Comparison of ENCODE assay signal across 1 cellular context in the genomic region with DNA sequence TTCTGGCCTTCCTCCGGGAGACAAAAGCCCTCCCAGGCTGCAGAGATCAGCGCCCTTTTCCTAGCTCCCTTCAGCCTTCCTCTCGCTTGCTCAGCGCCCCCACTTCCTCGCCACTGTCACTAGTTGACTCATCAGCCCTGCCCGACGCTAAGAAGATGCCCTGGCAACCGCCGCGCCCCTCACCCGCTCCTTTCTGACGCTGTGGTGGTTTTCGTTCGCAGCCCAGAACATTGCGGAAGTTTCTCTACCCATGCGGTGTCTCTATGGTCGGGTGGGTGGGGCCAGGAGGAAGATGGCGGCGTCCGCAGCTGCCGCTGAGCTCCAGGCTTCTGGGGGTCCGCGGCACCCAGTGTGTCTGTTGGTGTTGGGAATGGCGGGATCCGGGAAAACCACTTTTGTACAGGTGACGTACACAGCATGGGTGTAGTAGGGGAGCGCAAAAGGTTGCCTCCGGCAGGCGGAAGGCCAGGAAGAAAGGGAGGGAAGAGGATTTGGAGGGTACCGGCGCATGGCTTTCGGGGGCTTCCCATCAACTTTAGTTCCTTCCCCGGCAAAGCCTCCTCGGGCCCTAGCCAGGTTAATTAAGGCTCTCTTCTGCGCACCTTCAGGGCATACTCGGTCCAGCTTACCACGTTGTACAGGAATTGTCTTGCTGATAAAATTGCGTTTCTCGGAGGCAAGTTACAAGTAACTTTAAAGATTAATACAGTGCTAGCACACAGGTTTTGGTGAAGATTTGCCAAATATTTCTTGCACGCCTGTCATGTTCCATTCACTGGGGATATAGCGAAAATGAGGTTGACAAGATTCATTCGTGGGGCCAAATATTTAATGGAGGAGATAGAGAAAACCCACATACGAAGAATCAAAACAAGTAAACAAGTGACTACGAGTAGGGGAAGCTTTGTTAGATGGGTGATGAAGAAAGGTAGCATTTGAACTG.
TF ChIP-seq lines count a peak whose summit lies in the region.

A gene with protein sequence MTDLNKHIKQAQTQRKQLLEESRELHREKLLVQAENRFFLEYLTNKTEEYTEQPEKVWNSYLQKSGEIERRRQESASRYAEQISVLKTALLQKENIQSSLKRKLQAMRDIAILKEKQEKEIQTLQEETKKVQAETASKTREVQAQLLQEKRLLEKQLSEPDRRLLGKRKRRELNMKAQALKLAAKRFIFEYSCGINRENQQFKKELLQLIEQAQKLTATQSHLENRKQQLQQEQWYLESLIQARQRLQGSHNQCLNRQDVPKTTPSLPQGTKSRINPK (minus strand): TSS at position 246 of the 943 bp plus-strand sequence. CDS start 1,213 bp downstream, outside the sequence.
A gene (plus strand): TSS at position 284 of the 943 bp plus-strand sequence. CDS start 9 bp downstream, at position 293.

TF ChIP-seq in HEK293, 187 proteins besides CTCF, POLR2A, EP300 and RAD21 (continued from another document and continues in another):
- TF ChIP-seq, protein P1, sequence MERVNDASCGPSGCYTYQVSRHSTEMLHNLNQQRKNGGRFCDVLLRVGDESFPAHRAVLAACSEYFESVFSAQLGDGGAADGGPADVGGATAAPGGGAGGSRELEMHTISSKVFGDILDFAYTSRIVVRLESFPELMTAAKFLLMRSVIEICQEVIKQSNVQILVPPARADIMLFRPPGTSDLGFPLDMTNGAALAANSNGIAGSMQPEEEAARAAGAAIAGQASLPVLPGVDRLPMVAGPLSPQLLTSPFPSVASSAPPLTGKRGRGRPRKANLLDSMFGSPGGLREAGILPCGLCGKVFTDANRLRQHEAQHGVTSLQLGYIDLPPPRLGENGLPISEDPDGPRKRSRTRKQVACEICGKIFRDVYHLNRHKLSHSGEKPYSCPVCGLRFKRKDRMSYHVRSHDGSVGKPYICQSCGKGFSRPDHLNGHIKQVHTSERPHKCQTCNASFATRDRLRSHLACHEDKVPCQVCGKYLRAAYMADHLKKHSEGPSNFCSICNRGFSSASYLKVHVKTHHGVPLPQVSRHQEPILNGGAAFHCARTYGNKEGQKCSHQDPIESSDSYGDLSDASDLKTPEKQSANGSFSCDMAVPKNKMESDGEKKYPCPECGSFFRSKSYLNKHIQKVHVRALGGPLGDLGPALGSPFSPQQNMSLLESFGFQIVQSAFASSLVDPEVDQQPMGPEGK (tag by site-specific recombination; IDR thresholded peaks at IDR 0.05), result peak; percentile 66; the same call in 1 of the 2 replicates
- TF ChIP-seq ZNF530 (tag by site-specific recombination; IDR thresholded peaks at IDR 0.05; ENCODE audit: low read depth), result no peak
- TF ChIP-seq, protein P2, sequence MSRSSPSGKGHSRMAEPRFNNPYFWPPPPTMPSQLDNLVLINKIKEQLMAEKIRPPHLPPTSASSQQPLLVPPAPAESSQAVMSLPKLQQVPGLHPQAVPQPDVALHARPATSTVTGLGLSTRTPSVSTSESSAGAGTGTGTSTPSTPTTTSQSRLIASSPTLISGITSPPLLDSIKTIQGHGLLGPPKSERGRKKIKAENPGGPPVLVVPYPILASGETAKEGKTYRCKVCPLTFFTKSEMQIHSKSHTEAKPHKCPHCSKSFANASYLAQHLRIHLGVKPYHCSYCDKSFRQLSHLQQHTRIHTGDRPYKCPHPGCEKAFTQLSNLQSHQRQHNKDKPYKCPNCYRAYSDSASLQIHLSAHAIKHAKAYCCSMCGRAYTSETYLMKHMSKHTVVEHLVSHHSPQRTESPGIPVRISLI (tag by site-specific recombination; IDR thresholded peaks at IDR 0.05), result no peak
- no peak for TF ChIP-seq ZNF664 (tag by site-specific recombination; IDR thresholded peaks at IDR 0.05)
- no peak for TF ChIP-seq TRIM28 (IDR thresholded peaks at IDR 0.05; ENCODE audit: borderline replicate concordance, low read length)
- TF ChIP-seq, protein P3, sequence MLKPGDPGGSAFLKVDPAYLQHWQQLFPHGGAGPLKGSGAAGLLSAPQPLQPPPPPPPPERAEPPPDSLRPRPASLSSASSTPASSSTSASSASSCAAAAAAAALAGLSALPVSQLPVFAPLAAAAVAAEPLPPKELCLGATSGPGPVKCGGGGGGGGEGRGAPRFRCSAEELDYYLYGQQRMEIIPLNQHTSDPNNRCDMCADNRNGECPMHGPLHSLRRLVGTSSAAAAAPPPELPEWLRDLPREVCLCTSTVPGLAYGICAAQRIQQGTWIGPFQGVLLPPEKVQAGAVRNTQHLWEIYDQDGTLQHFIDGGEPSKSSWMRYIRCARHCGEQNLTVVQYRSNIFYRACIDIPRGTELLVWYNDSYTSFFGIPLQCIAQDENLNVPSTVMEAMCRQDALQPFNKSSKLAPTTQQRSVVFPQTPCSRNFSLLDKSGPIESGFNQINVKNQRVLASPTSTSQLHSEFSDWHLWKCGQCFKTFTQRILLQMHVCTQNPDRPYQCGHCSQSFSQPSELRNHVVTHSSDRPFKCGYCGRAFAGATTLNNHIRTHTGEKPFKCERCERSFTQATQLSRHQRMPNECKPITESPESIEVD (tag by site-specific recombination; IDR thresholded peaks at IDR 0.05), result no peak
- no peak for TF ChIP-seq ZNF184 (tag by site-specific recombination; IDR thresholded peaks at IDR 0.05)
- no peak for TF ChIP-seq HOXC10 (CRISPR knock-in tag; IDR thresholded peaks at IDR 0.05)
- no peak for TF ChIP-seq ZNF626 (tag by site-specific recombination; IDR thresholded peaks at IDR 0.05)
- TF ChIP-seq, protein P4, sequence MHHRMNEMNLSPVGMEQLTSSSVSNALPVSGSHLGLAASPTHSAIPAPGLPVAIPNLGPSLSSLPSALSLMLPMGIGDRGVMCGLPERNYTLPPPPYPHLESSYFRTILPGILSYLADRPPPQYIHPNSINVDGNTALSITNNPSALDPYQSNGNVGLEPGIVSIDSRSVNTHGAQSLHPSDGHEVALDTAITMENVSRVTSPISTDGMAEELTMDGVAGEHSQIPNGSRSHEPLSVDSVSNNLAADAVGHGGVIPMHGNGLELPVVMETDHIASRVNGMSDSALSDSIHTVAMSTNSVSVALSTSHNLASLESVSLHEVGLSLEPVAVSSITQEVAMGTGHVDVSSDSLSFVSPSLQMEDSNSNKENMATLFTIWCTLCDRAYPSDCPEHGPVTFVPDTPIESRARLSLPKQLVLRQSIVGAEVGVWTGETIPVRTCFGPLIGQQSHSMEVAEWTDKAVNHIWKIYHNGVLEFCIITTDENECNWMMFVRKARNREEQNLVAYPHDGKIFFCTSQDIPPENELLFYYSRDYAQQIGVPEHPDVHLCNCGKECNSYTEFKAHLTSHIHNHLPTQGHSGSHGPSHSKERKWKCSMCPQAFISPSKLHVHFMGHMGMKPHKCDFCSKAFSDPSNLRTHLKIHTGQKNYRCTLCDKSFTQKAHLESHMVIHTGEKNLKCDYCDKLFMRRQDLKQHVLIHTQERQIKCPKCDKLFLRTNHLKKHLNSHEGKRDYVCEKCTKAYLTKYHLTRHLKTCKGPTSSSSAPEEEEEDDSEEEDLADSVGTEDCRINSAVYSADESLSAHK (tag by site-specific recombination; IDR thresholded peaks at IDR 0.05), result peak; percentile 65; the same call in 1 of the 2 replicates
- peak; percentile 52; the same call in 1 of the 2 replicates for TF ChIP-seq ZNF600 (tag by site-specific recombination; IDR thresholded peaks at IDR 0.05)
- peak; percentile 54; the same call in 1 of the 2 replicates for TF ChIP-seq ZEB2 (tag by site-specific recombination; IDR thresholded peaks at IDR 0.05)
- TF ChIP-seq ZNF423 (tag by site-specific recombination; IDR thresholded peaks at IDR 0.05), result no peak
- TF ChIP-seq, protein P5, sequence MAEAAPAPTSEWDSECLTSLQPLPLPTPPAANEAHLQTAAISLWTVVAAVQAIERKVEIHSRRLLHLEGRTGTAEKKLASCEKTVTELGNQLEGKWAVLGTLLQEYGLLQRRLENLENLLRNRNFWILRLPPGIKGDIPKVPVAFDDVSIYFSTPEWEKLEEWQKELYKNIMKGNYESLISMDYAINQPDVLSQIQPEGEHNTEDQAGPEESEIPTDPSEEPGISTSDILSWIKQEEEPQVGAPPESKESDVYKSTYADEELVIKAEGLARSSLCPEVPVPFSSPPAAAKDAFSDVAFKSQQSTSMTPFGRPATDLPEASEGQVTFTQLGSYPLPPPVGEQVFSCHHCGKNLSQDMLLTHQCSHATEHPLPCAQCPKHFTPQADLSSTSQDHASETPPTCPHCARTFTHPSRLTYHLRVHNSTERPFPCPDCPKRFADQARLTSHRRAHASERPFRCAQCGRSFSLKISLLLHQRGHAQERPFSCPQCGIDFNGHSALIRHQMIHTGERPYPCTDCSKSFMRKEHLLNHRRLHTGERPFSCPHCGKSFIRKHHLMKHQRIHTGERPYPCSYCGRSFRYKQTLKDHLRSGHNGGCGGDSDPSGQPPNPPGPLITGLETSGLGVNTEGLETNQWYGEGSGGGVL (tag by site-specific recombination; IDR thresholded peaks at IDR 0.05), result no peak; the same call in 1 of the 2 replicates
- TF ChIP-seq ZNF514 (tag by site-specific recombination; IDR thresholded peaks at IDR 0.05), result no peak
- TF ChIP-seq SP3 (tag by site-specific recombination; IDR thresholded peaks at IDR 0.05), result peak; percentile 82
- TF ChIP-seq, protein P6, sequence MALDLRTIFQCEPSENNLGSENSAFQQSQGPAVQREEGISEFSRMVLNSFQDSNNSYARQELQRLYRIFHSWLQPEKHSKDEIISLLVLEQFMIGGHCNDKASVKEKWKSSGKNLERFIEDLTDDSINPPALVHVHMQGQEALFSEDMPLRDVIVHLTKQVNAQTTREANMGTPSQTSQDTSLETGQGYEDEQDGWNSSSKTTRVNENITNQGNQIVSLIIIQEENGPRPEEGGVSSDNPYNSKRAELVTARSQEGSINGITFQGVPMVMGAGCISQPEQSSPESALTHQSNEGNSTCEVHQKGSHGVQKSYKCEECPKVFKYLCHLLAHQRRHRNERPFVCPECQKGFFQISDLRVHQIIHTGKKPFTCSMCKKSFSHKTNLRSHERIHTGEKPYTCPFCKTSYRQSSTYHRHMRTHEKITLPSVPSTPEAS (tag by site-specific recombination; IDR thresholded peaks at IDR 0.05), result no peak
- no peak for TF ChIP-seq ZFP3 (tag by site-specific recombination; IDR thresholded peaks at IDR 0.05; ENCODE audit: low read depth)
- peak; percentile 82 for TF ChIP-seq ZNF629 (tag by site-specific recombination; IDR thresholded peaks at IDR 0.05)
- TF ChIP-seq ZNF560 (tag by site-specific recombination; IDR thresholded peaks at IDR 0.05; ENCODE audit: borderline replicate concordance), result no peak
- TF ChIP-seq, protein P7, sequence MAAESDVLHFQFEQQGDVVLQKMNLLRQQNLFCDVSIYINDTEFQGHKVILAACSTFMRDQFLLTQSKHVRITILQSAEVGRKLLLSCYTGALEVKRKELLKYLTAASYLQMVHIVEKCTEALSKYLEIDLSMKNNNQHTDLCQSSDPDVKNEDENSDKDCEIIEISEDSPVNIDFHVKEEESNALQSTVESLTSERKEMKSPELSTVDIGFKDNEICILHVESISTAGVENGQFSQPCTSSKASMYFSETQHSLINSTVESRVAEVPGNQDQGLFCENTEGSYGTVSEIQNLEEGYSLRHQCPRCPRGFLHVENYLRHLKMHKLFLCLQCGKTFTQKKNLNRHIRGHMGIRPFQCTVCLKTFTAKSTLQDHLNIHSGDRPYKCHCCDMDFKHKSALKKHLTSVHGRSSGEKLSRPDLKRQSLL (tag by site-specific recombination; IDR thresholded peaks at IDR 0.05), result no peak
- no peak for TF ChIP-seq ZNF426 (tag by site-specific recombination; IDR thresholded peaks at IDR 0.05)
- TF ChIP-seq ZBTB17 (tag by site-specific recombination; IDR thresholded peaks at IDR 0.05), result peak; percentile 95
- no peak for TF ChIP-seq ZNF521 (tag by site-specific recombination; IDR thresholded peaks at IDR 0.05)
- no peak for TF ChIP-seq ZNF37A (tag by site-specific recombination; IDR thresholded peaks at IDR 0.05)
- TF ChIP-seq, protein P8, sequence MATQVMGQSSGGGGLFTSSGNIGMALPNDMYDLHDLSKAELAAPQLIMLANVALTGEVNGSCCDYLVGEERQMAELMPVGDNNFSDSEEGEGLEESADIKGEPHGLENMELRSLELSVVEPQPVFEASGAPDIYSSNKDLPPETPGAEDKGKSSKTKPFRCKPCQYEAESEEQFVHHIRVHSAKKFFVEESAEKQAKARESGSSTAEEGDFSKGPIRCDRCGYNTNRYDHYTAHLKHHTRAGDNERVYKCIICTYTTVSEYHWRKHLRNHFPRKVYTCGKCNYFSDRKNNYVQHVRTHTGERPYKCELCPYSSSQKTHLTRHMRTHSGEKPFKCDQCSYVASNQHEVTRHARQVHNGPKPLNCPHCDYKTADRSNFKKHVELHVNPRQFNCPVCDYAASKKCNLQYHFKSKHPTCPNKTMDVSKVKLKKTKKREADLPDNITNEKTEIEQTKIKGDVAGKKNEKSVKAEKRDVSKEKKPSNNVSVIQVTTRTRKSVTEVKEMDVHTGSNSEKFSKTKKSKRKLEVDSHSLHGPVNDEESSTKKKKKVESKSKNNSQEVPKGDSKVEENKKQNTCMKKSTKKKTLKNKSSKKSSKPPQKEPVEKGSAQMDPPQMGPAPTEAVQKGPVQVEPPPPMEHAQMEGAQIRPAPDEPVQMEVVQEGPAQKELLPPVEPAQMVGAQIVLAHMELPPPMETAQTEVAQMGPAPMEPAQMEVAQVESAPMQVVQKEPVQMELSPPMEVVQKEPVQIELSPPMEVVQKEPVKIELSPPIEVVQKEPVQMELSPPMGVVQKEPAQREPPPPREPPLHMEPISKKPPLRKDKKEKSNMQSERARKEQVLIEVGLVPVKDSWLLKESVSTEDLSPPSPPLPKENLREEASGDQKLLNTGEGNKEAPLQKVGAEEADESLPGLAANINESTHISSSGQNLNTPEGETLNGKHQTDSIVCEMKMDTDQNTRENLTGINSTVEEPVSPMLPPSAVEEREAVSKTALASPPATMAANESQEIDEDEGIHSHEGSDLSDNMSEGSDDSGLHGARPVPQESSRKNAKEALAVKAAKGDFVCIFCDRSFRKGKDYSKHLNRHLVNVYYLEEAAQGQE (tag by site-specific recombination; IDR thresholded peaks at IDR 0.05), result 0 out of 2 replicates have a peak, but pooled peaks have one; percentile 22
- TF ChIP-seq ZNF211 (tag by site-specific recombination; IDR thresholded peaks at IDR 0.05; ENCODE audit: low read depth), result no peak
- TF ChIP-seq, protein P9, sequence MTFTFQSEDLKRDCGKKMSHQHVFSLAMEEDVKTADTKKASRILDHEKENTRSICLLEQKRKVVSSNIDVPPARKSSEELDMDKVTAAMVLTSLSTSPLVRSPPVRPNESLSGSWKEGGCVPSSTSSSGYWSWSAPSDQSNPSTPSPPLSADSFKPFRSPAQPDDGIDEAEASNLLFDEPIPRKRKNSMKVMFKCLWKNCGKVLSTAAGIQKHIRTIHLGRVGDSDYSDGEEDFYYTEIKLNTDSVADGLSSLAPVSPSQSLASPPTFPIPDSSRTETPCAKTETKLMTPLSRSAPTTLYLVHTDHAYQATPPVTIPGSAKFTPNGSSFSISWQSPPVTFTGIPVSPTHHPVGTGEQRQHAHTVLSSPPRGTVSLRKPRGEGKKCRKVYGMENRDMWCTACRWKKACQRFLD (tag by site-specific recombination; IDR thresholded peaks at IDR 0.05), result no peak
- TF ChIP-seq ZFHX2 (tag by site-specific recombination; conservative IDR thresholded peaks at IDR 0.05), result no peak
- TF ChIP-seq ZSCAN23 (tag by site-specific recombination; IDR thresholded peaks at IDR 0.05), result no peak
- peak; percentile 45 for TF ChIP-seq SP2 (tag by site-specific recombination; IDR thresholded peaks at IDR 0.05)
- TF ChIP-seq, protein P10, sequence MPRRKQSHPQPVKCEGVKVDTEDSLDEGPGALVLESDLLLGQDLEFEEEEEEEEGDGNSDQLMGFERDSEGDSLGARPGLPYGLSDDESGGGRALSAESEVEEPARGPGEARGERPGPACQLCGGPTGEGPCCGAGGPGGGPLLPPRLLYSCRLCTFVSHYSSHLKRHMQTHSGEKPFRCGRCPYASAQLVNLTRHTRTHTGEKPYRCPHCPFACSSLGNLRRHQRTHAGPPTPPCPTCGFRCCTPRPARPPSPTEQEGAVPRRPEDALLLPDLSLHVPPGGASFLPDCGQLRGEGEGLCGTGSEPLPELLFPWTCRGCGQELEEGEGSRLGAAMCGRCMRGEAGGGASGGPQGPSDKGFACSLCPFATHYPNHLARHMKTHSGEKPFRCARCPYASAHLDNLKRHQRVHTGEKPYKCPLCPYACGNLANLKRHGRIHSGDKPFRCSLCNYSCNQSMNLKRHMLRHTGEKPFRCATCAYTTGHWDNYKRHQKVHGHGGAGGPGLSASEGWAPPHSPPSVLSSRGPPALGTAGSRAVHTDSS (tag by site-specific recombination; IDR thresholded peaks at IDR 0.05), result no peak
- no peak for TF ChIP-seq ZNF223 (tag by site-specific recombination; IDR thresholded peaks at IDR 0.05)
